Comparison of ENCODE assay signal across 9 cellular contexts in genomic region chr5:10140195-10140973, GRCh38.
DNase-seq lines count a peak whose midpoint lies in the region; ATAC-seq and TF ChIP-seq lines count a peak whose summit lies in the region.
"Had no signal": no experiment of that assay in that cellular context is flagged by ENCODE, and none has a peak within 500 bp of the region (broad histone marks: within the 10 kb centered on the region; RNA-seq: fewer than 3 reads in every experiment).

No MANE protein-coding gene starts in this region.

- TF ChIP-seq CTCF in brain microvascular endothelial cell (IDR thresholded peaks at IDR 0.05; ENCODE audit: low read depth, low read length, missing control alignments) (peak; percentile 47), GM13977 (IDR thresholded peaks at IDR 0.05; ENCODE audit: extremely low read depth, insufficient read depth, missing control alignments) (no peak)

- H3K4me3 ChIP-seq in brain microvascular endothelial cell (ENCODE audit: low read depth, low read length) = no peak overlapping the region

- no peaks in the 10 kb centered on the region for H3K27me3 ChIP-seq in brain microvascular endothelial cell (replicated peaks)

- in situ Hi-C loops in brain microvascular endothelial cell (cut with HindIII; ENCODE audit: low pct_ligation_motif_present, low sequenced_read_pairs) = no loop called here
- in situ Hi-C loops in GM13977 (cut with MboI; ENCODE audit: low pct_unique_long_range_greater_than_20kb, low sequenced_read_pairs, unreplicated experiment) = no loop called here

- ATAC-seq in HG03378 (IDR thresholded peaks at IDR 0.05; ENCODE audit: unreplicated experiment) = no peak

- H3K27ac ChIP-seq in brain microvascular endothelial cell = no peak overlapping the region

- H3K36me3 ChIP-seq in brain microvascular endothelial cell (replicated peaks) = no peaks in the 10 kb centered on the region

- peak; percentile 76 for DNase-seq in DMS53 (lab: John Stamatoyannopoulos, UW)
- peak; percentile 46 for DNase-seq in HT-29 (ENCODE audit: low spot score)
- DNase-seq in brain microvascular endothelial cell = no peak
- peak; percentile 73 for DNase-seq in myocyte (ENCODE audit: low read depth)
- no peak for DNase-seq in GM13977 (ENCODE audit: low spot score)
- no peak for DNase-seq in Ammon's horn (ENCODE audit: low spot score)
- no peak for DNase-seq in NCI-H1092 treated with DMSO at 0.1 percent for 48 hours (lab: John Stamatoyannopoulos, UW)
- DNase-seq: NCI-H2029 treated with DMSO at 0.1 percent for 48 hours had no signal

Comparison
In these comparisons a context has a peak if more than half of its experiments do, and no peak if none do; other contexts are left out.
1. DNase-seq: peak in DMS53 (single experiment), HT-29 (single experiment) and myocyte (single experiment); none in brain microvascular endothelial cell (single experiment), GM13977 (single experiment), Ammon's horn (single experiment) and NCI-H1092 treated with DMSO at 0.1 percent for 48 hours (single experiment).